ENCODE assay signal across 1 cellular context in genomic region chr5:90022711-90023053, GRCh38.
TF ChIP-seq lines count a peak whose summit lies in the region.

No MANE protein-coding gene starts in this region.

TF ChIP-seq in GM23338, 12 proteins besides CTCF, POLR2A, EP300 and RAD21 (continued from another document):
- TF ChIP-seq, protein P1, sequence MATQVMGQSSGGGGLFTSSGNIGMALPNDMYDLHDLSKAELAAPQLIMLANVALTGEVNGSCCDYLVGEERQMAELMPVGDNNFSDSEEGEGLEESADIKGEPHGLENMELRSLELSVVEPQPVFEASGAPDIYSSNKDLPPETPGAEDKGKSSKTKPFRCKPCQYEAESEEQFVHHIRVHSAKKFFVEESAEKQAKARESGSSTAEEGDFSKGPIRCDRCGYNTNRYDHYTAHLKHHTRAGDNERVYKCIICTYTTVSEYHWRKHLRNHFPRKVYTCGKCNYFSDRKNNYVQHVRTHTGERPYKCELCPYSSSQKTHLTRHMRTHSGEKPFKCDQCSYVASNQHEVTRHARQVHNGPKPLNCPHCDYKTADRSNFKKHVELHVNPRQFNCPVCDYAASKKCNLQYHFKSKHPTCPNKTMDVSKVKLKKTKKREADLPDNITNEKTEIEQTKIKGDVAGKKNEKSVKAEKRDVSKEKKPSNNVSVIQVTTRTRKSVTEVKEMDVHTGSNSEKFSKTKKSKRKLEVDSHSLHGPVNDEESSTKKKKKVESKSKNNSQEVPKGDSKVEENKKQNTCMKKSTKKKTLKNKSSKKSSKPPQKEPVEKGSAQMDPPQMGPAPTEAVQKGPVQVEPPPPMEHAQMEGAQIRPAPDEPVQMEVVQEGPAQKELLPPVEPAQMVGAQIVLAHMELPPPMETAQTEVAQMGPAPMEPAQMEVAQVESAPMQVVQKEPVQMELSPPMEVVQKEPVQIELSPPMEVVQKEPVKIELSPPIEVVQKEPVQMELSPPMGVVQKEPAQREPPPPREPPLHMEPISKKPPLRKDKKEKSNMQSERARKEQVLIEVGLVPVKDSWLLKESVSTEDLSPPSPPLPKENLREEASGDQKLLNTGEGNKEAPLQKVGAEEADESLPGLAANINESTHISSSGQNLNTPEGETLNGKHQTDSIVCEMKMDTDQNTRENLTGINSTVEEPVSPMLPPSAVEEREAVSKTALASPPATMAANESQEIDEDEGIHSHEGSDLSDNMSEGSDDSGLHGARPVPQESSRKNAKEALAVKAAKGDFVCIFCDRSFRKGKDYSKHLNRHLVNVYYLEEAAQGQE (IDR thresholded peaks at IDR 0.05; ENCODE audit: unreplicated experiment) = no peak
- TF ChIP-seq NANOG (IDR thresholded peaks at IDR 0.05; ENCODE audit: borderline replicate concordance) = no peak
TF ChIP-seq in GM23338: peak in this region for 0.
